Comparison of ENCODE assay signal across 9 cellular contexts in the genomic region with DNA sequence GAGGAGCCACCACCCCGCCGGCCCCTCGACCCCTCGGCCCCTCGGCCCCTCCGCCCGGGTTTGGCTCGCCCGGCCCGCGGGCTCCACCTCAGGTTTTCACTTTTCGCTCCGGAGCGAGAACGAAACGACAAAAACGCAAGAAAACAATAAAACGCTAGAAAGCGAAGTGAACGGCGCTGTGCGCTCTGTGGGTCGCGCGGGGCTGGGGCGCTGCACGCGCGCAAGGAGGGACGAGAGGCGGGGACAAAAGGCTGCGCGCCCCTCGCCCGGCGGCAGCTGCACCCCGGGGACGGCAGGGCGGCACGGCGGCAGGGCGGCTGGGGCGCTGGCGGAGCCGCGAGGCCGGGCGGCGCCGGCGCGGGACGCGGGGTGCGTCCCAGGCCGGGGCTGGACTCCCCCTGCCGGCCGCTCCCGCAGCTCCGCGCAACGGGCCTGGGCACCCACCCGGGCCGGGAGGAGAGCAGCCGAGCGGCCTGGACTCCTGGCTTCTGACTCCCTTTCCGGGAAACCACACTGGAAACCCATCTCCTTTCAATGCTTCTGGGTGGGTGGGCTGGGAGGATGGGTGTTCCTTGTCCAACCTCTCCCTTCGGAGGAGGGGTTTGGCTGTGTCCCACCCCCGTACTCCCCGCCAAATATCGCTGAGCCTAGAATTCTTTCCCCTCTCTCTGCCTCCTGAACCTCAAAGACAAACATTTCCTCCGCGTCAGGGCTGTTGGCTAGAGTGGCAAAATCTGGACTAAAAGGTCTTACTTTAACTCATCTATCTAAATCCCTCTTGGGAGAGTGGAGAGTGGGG. TPM values are rescaled to one million over a fixed set of nuclear protein-coding genes. Genes with fewer than 3 reads are reported as not detected.
DNase-seq lines count a peak whose midpoint lies in the region; ATAC-seq and TF ChIP-seq lines count a peak whose summit lies in the region.
"Had no signal": no experiment of that assay in that cellular context is flagged by ENCODE, and none has a peak within 500 bp of the region (broad histone marks: within the 10 kb centered on the region; RNA-seq: fewer than 3 reads in every experiment).

No MANE protein-coding gene starts in this region.

- no peaks in the 10 kb centered on the region for H3K9me3 Mint-ChIP-seq in endothelial cell (ENCODE audit: unreplicated experiment)

- H3K27me3 Mint-ChIP-seq in endothelial cell (ENCODE audit: unreplicated experiment), result peaks cover 25% of the 10 kb centered on the region

- H3K9me3 ChIP-seq in mesodermal cell (ENCODE audit: control insufficient read depth, low read length), result no peaks in the 10 kb centered on the region
- no peaks in the 10 kb centered on the region for H3K9me3 ChIP-seq in tibial nerve

- H3K27ac Mint-ChIP-seq in endothelial cell (ENCODE audit: unreplicated experiment), result no peak overlapping the region

- H3K27ac ChIP-seq in mesodermal cell (ENCODE audit: low read depth, low read length, severe bottlenecking), result no peak overlapping the region
- peak overlapping the region; percentile 70 to 95 (median 92) for H3K27ac ChIP-seq in tibial nerve

- 2 to 4% methylated on average over 23 to 49 of the region's 73 CpGs for WGBS in mesodermal cell (ENCODE audit: insufficient coverage in 2 of 2), 2 experiments
- 1 to 2% methylated on average over 38 to 56 of the region's 73 CpGs for WGBS in tibial nerve, 2 donors

- peak overlapping the region; percentile 30 for H3K4me3 ChIP-seq in mesodermal cell (ENCODE audit: extremely low read depth, insufficient read depth, low read length, poor library complexity, severe bottlenecking)
- peak overlapping the region; percentile 36 to 85 (median 54) for H3K4me3 ChIP-seq in tibial nerve

- H3K36me3 ChIP-seq in mesodermal cell (ENCODE audit: control insufficient read depth, insufficient read depth, low read length), result no peaks in the 10 kb centered on the region
- peaks cover 0 to 28% (median 0%) of the 10 kb centered on the region in 3 donors for H3K36me3 ChIP-seq in tibial nerve

- peak overlapping the region; percentile 67 for H3K4me3 Mint-ChIP-seq in endothelial cell (ENCODE audit: unreplicated experiment)

- peaks cover 9% of the 10 kb centered on the region for H3K4me1 Mint-ChIP-seq in endothelial cell (ENCODE audit: unreplicated experiment)

- ATAC-seq in GM19452 (IDR thresholded peaks at IDR 0.05; ENCODE audit: unreplicated experiment), result no peak

- peak; percentile 8 to 14 for TF ChIP-seq POLR2A in tibial nerve (IDR thresholded peaks at IDR 0.05)

- H3K27me3 ChIP-seq in tibial nerve, result peaks cover 0 to 28% of the 10 kb centered on the region in 2 donors

- peaks cover 3% of the 10 kb centered on the region for H3K36me3 Mint-ChIP-seq in endothelial cell (ENCODE audit: low read depth, unreplicated experiment)

- TF ChIP-seq CTCF in endothelial cell (IDR thresholded peaks at IDR 0.05; ENCODE audit: unreplicated experiment) (peak; percentile 20), tibial nerve (IDR thresholded peaks at IDR 0.05) (peak; percentile 40 to 85 (median 74))

- no peak for TF ChIP-seq EP300 in tibial nerve (IDR thresholded peaks at IDR 0.05)

- DNase-seq in NCI-H82 (lab: John Stamatoyannopoulos, UW) (peak; percentile 72), NCI-H82 treated with DMSO at 0.1 percent for 48 hours (lab: John Stamatoyannopoulos, UW; ENCODE audit: unreplicated experiment) (no peak), HuH-7 (ENCODE audit: low spot score) (peak; percentile 88), UCSD-AML1 (lab: John Stamatoyannopoulos, UW; ENCODE audit: unreplicated experiment) (peak; percentile 62), endothelial cell (ENCODE audit: low spot score) (peak; percentile 76), tibial nerve (ENCODE audit: low spot score in 2 of 2) (no peak)

- H3K4me1 ChIP-seq in mesodermal cell (ENCODE audit: control insufficient read depth, insufficient read depth, low read length, poor library complexity, severe bottlenecking), result no peaks in the 10 kb centered on the region
- peaks cover 0 to 82% (median 34%) of the 10 kb centered on the region in 4 donors for H3K4me1 ChIP-seq in tibial nerve

RNA-seq across cellular contexts. Expression of a gene that starts 9.9 kb away (rescaled TPM):
- total RNA-seq in endothelial cell (ENCODE audit: unreplicated experiment) (0.23 TPM), tibial nerve (10 to 100 TPM; 23.2 to 42.0 (median 26.5) TPM)
- 15.1 TPM for polyA plus RNA-seq in mesodermal cell (2013, experiment 1 of 2)
- 11.4 TPM for polyA plus RNA-seq in mesodermal cell (2013, experiment 2 of 2)

RNA-seq across cellular contexts. Expression of a gene that starts 42.7 kb away (rescaled TPM):
- total RNA-seq in endothelial cell (ENCODE audit: unreplicated experiment), result 1.1 TPM
- polyA plus RNA-seq in mesodermal cell (2013, experiment 1 of 2), result 4.6 TPM
- 6.8 TPM for polyA plus RNA-seq in mesodermal cell (2013, experiment 2 of 2)
- not detected for total RNA-seq in tibial nerve
- total RNA-seq: glomerular endothelial cell had no signal

Comparison
In these comparisons a context has a peak if more than half of its experiments do, and no peak if none do; other contexts are left out.
1. DNase-seq: peak in NCI-H82 (single experiment), HuH-7 (single experiment), UCSD-AML1 (single experiment) and endothelial cell (single experiment); none in NCI-H82 treated with DMSO at 0.1 percent for 48 hours (single experiment) and tibial nerve (0 of 2).
2. RNA of a gene that starts 9.9 kb away (total RNA-seq): 23.2 to 42.0 TPM in tibial nerve; 0.23 TPM in endothelial cell (single experiment); every median in the first group is over 10 times any median in the second.